In genomic region chr1:2834146-2834475, GRCh38 we compare ENCODE assay signal across 17 cellular contexts. TPM values are rescaled to one million over a fixed set of nuclear protein-coding genes. Genes with fewer than 3 reads are reported as not detected.
A peak's percentile ranks its signal among the peaks of the same experiment; 100 is the strongest.
DNase-seq lines count a peak whose midpoint lies in the region; ATAC-seq and TF ChIP-seq lines count a peak whose summit lies in the region.
"Had no signal": no experiment of that assay in that cellular context is flagged by ENCODE, and none has a peak within 500 bp of the region (broad histone marks: within the 10 kb centered on the region; RNA-seq: fewer than 3 reads in every experiment).

No MANE protein-coding gene starts in this region.

- H3K36me3 ChIP-seq in RWPE2 (ENCODE audit: low read depth) (no peaks in the 10 kb centered on the region), neuronal stem cell (replicated peaks in 1 of 2; ENCODE audit: control insufficient read depth in 2 of 2, insufficient read depth in 2 of 2, low read length in 2 of 2) (no peaks in the 10 kb centered on the region)
- H3K36me3 ChIP-seq: BLaER1 treated with 17β-estradiol and CSF1 and Interleukin-3, amounts not matched to agents 10 nM and 100 nM had no signal

- no peak overlapping the region for H2AFZ ChIP-seq in neuronal stem cell (ENCODE audit: low read length)

- H3K4ac ChIP-seq in neuronal stem cell (ENCODE audit: low read length), result no peak overlapping the region

- no peaks in the 10 kb centered on the region for H3K9me3 ChIP-seq in RWPE2 (ENCODE audit: severe bottlenecking)
- H3K9me3 ChIP-seq in neuronal stem cell (replicated peaks in 1 of 2; ENCODE audit: control insufficient read depth in 2 of 2, insufficient read depth in 1 of 2, low read depth in 1 of 2, low read length in 2 of 2), result peaks cover 0 to 19% of the 10 kb centered on the region in 2 donors
- H3K9me3 ChIP-seq: A549, Caco-2 had no signal

- peak; percentile 26 for DNase-seq in Right ventricle myocardium superior
- DNase-seq in Right ventricle myocardium inferior (ENCODE audit: missing footprints), result no peak
- DNase-seq in RWPE2 (ENCODE audit: low spot score), result peak; percentile 45
- no peak for DNase-seq in neuronal stem cell (ENCODE audit: low spot score)
- DNase-seq in NCI-H1694 treated with DMSO at 0.1 percent for 48 hours (lab: John Stamatoyannopoulos, UW), result no peak
- DNase-seq in stimulated activated naive CD8-positive, alpha-beta T cell treated with anti-CD3 and anti-CD28 coated beads, Interleukin-15, Interleukin-2, amounts not matched to agents 100 U/mL and 50 U/mL, for 24 hours, result no peak
- DNase-seq: AML-193, Caco-2, Calu3, DMS79 treated with DMSO at 0.1 percent for 48 hours, GF-D8 had no signal

- H3K18ac ChIP-seq in neuronal stem cell (ENCODE audit: low read length), result peak overlapping the region; percentile 36

- H2BK15ac ChIP-seq in neuronal stem cell (ENCODE audit: low read length), result no peak overlapping the region

- H3K4me2 ChIP-seq in neuronal stem cell (ENCODE audit: insufficient read depth, low read length, poor library complexity, severe bottlenecking), result no peak overlapping the region
- H3K4me2 ChIP-seq: A549 had no signal

- no peak overlapping the region for H3K23ac ChIP-seq in neuronal stem cell (ENCODE audit: low read depth, low read length, poor library complexity)

- no CpG with 5 or more reads among the region's 15 CpGs for WGBS in neuronal stem cell (ENCODE audit: extremely low coverage in 2 of 2, insufficient read length in 2 of 2, insufficient replicate concordance in 1 of 2), 2 donors

- H4K8ac ChIP-seq in neuronal stem cell (ENCODE audit: low read depth, low read length), result no peak overlapping the region

- ATAC-seq in Right ventricle myocardium superior (ENCODE audit: poor library complexity) (no peak), Right ventricle myocardium inferior (no peak), RWPE2 (ENCODE audit: low read depth) (no peak)
- no peak for ATAC-seq in stimulated activated naive CD8-positive, alpha-beta T cell treated with anti-CD3 and anti-CD28 coated beads, Interleukin-15, Interleukin-2, amounts not matched to agents 100 U/mL and 50 U/mL, for 24 hours
- ATAC-seq: A549; CD8-positive, alpha-beta T cell had no signal

- H4K91ac ChIP-seq in neuronal stem cell (ENCODE audit: low read depth, low read length, poor library complexity), result no peak overlapping the region

- intact Hi-C loops in Right ventricle myocardium superior (cut with DNase I) (no loop called here), Right ventricle myocardium inferior (cut with DNase I) (no loop called here)

- no peak overlapping the region for H3K9ac ChIP-seq in neuronal stem cell (ENCODE audit: low read depth, low read length, poor library complexity)
- H3K9ac ChIP-seq: BLaER1 treated with 17β-estradiol and CSF1 and Interleukin-3, amounts not matched to agents 10 nM and 100 nM had no signal

- H3K27ac ChIP-seq in RWPE2 (ENCODE audit: poor library complexity, severe bottlenecking) (no peak overlapping the region), neuronal stem cell (replicated peaks; ENCODE audit: low read length) (no peak overlapping the region)
- H3K27ac ChIP-seq: 22Rv1; A549; BLaER1 treated with 17β-estradiol and CSF1 and Interleukin-3, amounts not matched to agents 10 nM and 100 nM; C4-2B had no signal

- peaks cover 2% of the 10 kb centered on the region for H3K79me1 ChIP-seq in neuronal stem cell (ENCODE audit: low read depth, low read length)

- H3K4me1 ChIP-seq in RWPE2 (ENCODE audit: insufficient read depth, poor library complexity, severe bottlenecking) (no peaks in the 10 kb centered on the region), neuronal stem cell (ENCODE audit: control insufficient read depth in 2 of 2, insufficient read depth in 1 of 2, low read depth in 1 of 2, low read length in 2 of 2) (no peaks in the 10 kb centered on the region)
- H3K4me1 ChIP-seq: A549, Caco-2 had no signal

- no peak overlapping the region for H3K4me3 ChIP-seq in RWPE2 (ENCODE audit: severe bottlenecking)
- peak overlapping the region in 1 of 2 donors; percentile 35 for H3K4me3 ChIP-seq in neuronal stem cell (ENCODE audit: low read length in 2 of 2)
- H3K4me3 ChIP-seq: A549; BLaER1 treated with 17β-estradiol and CSF1 and Interleukin-3, amounts not matched to agents 10 nM and 100 nM had no signal

- H3K27me3 ChIP-seq in RWPE2 (ENCODE audit: insufficient read depth, poor library complexity, severe bottlenecking), result no peaks in the 10 kb centered on the region
- peaks cover 0 to 45% (median 2%) of the 10 kb centered on the region in 3 experiments for H3K27me3 ChIP-seq in neuronal stem cell (ENCODE audit: control insufficient read depth in 3 of 3, insufficient read depth in 3 of 3, low read depth in 1 of 3, low read length in 3 of 3)

- H2BK12ac ChIP-seq in neuronal stem cell (ENCODE audit: low read length), result no peak overlapping the region

- no peak overlapping the region for H3K14ac ChIP-seq in neuronal stem cell (ENCODE audit: low read length)

- no peak for TF ChIP-seq CTCF in RWPE2 (IDR thresholded peaks at IDR 0.05; ENCODE audit: poor library complexity, severe bottlenecking)

- H2BK120ac ChIP-seq in neuronal stem cell (ENCODE audit: low read depth, low read length), result no peak overlapping the region

- H2AK5ac ChIP-seq in neuronal stem cell (ENCODE audit: low read depth, low read length), result peak overlapping the region; percentile 41

- no peak overlapping the region for H2BK5ac ChIP-seq in neuronal stem cell (ENCODE audit: low read length)

RNA-seq across cellular contexts. Expression of gene TTC34, which starts 32.6 kb away (rescaled TPM):
- total RNA-seq in Right ventricle myocardium superior (0.56 TPM), Right ventricle myocardium inferior (0.70 TPM)
- 0.39 TPM for polyA plus RNA-seq in neuronal stem cell (2013, experiment 1 of 2)
- 0.35 TPM for polyA plus RNA-seq in neuronal stem cell (2013, experiment 2 of 2)
- total RNA-seq: A172 had no signal

Comparison
In these comparisons a context has a peak if more than half of its experiments do, and no peak if none do; other contexts are left out.
1. DNase-seq: peak in Right ventricle myocardium superior (single experiment) and RWPE2 (single experiment); none in Right ventricle myocardium inferior (single experiment), neuronal stem cell (single experiment), NCI-H1694 treated with DMSO at 0.1 percent for 48 hours (single experiment) and stimulated activated naive CD8-positive, alpha-beta T cell treated with anti-CD3 and anti-CD28 coated beads, Interleukin-15, Interleukin-2, amounts not matched to agents 100 U/mL and 50 U/mL, for 24 hours (single experiment).